ENCODE assay signal across 1 cellular context in genomic region chr4:145098675-145099037, GRCh38.
A peak's percentile ranks its signal among the peaks of the same experiment; 100 is the strongest.
TF ChIP-seq lines count a peak whose summit lies in the region.

No MANE protein-coding gene starts in this region.

TF ChIP-seq in GM12878, 131 proteins besides CTCF, POLR2A, EP300 and RAD21:
- no peak for TF ChIP-seq SMARCA5 (IDR thresholded peaks at IDR 0.05)
- no peak for TF ChIP-seq SUPT20H (IDR thresholded peaks at IDR 0.05; ENCODE audit: borderline replicate concordance, control insufficient read depth, low read depth, low read length)
- TF ChIP-seq YY1 (IDR thresholded peaks at IDR 0.05; ENCODE audit: low read depth, low read length) = peak; percentile 90
- TF ChIP-seq E2F4 (IDR thresholded peaks at IDR 0.05; ENCODE audit: low read depth, low read length) = peak; percentile 68; the same call in 1 of the 2 replicates
- TF ChIP-seq RAD51 (IDR thresholded peaks at IDR 0.05) = 0 out of 2 replicates have a peak, but pooled peaks have one; percentile 17
- TF ChIP-seq CBX5 (IDR thresholded peaks at IDR 0.05; ENCODE audit: low read depth) = 0 out of 2 replicates have a peak, but pooled peaks have one; percentile 10
- no peak for TF ChIP-seq ZBTB11 (CRISPR knock-in tag; IDR thresholded peaks at IDR 0.05)
- TF ChIP-seq KLF5 (IDR thresholded peaks at IDR 0.05; ENCODE audit: partially characterized antibody) = no peak
- no peak for TF ChIP-seq ZNF24 (IDR thresholded peaks at IDR 0.05)
- no peak for TF ChIP-seq MLLT1 (IDR thresholded peaks at IDR 0.05)
- no peak for TF ChIP-seq TARDBP (IDR thresholded peaks at IDR 0.05; ENCODE audit: borderline replicate concordance)
- TF ChIP-seq ZSCAN29 (IDR thresholded peaks at IDR 0.05) = no peak
- TF ChIP-seq ZBED1 (IDR thresholded peaks at IDR 0.05; ENCODE audit: borderline replicate concordance) = no peak
- TF ChIP-seq JUNB (IDR thresholded peaks at IDR 0.05) = peak; percentile 9; the same call in 1 of the 2 replicates
- peak; percentile 58 for TF ChIP-seq PKNOX1 (IDR thresholded peaks at IDR 0.05)
- no peak for TF ChIP-seq CEBPZ (IDR thresholded peaks at IDR 0.05; ENCODE audit: low read depth, low read length)
- TF ChIP-seq IRF4 (IDR thresholded peaks at IDR 0.05; ENCODE audit: low read depth, low read length) = peak; percentile 33; the same call in 1 of the 2 replicates
- no peak for TF ChIP-seq ZBTB4 (CRISPR knock-in tag; IDR thresholded peaks at IDR 0.05)
- TF ChIP-seq ATF7 (IDR thresholded peaks at IDR 0.05; ENCODE audit: low read depth) = no peak
- no peak for TF ChIP-seq ATF2 (IDR thresholded peaks at IDR 0.05; ENCODE audit: low read length)
- TF ChIP-seq ZBTB33 (IDR thresholded peaks at IDR 0.05) = no peak
- TF ChIP-seq HSF1 (IDR thresholded peaks at IDR 0.05; ENCODE audit: low read depth, low read length) = no peak
- no peak for TF ChIP-seq ATF3 (IDR thresholded peaks at IDR 0.05; ENCODE audit: borderline replicate concordance, extremely low read depth, low read depth, low read length)
- TF ChIP-seq EED (IDR thresholded peaks at IDR 0.05; ENCODE audit: low read depth) = no peak
- TF ChIP-seq YBX1 (IDR thresholded peaks at IDR 0.05) = no peak
- TF ChIP-seq ZBTB40 (IDR thresholded peaks at IDR 0.05; ENCODE audit: borderline replicate concordance) = no peak
- no peak for TF ChIP-seq SP1 (IDR thresholded peaks at IDR 0.05; ENCODE audit: low read depth, low read length)
- TF ChIP-seq SMAD5 (IDR thresholded peaks at IDR 0.05; ENCODE audit: low read depth) = no peak
- no peak for TF ChIP-seq MYC (IDR thresholded peaks at IDR 0.05; ENCODE audit: insufficient read depth, insufficient read length, insufficient replicate concordance, low read length, severe bottlenecking)
- no peak for TF ChIP-seq SMC3 (IDR thresholded peaks at IDR 0.05; ENCODE audit: borderline replicate concordance, low read length)
- TF ChIP-seq CBX3 (IDR thresholded peaks at IDR 0.05; ENCODE audit: borderline replicate concordance, low read depth) = no peak
TF ChIP-seq in GM12878: peak in this region for 7.
